Comparison of ENCODE assay signal across 8 cellular contexts in genomic region chr2:25376750-25377621, GRCh38. TPM values are rescaled to one million over a fixed set of nuclear protein-coding genes. Genes with fewer than 3 reads are reported as not detected.
DNase-seq lines count a peak whose midpoint lies in the region; ATAC-seq and TF ChIP-seq lines count a peak whose summit lies in the region.

No MANE protein-coding gene starts in this region.

- peaks cover 22% of the 10 kb centered on the region for H3K36me3 Mint-ChIP-seq in WTC11

- peaks cover 16% of the 10 kb centered on the region for H3K4me1 Mint-ChIP-seq in WTC11

- peak; percentile 97 for ATAC-seq in GM19025 (IDR thresholded peaks at IDR 0.05; ENCODE audit: low read depth, unreplicated experiment)
- peak; percentile 89 for ATAC-seq in HG03196 (IDR thresholded peaks at IDR 0.05; ENCODE audit: unreplicated experiment)
- peak; percentile 95 for ATAC-seq in WTC11

- peak overlapping the region; percentile 52 for H3K4me3 Mint-ChIP-seq in WTC11

- CTCF ChIA-PET in WTC11 (lab: Charles Lee): interaction anchor here (0.6 to 3.4 kb wide), 21 partner anchors 9 to 288 kb away, joined by 3 to 75 read pairs (median 5); partner anchors contain the start of gene DNMT3A

- H3K9me3 Mint-ChIP-seq in WTC11: peaks cover 16% of the 10 kb centered on the region

- peak overlapping the region; percentile 22 to 30 for H3K4me3 ChIP-seq in cardiac fibroblast (replicated peaks in 1 of 2; ENCODE audit: low read depth in 2 of 2, low read length in 2 of 2)

- peak overlapping the region; percentile 48; the same call in 1 of the 2 replicates for H3K27ac Mint-ChIP-seq in WTC11

- H3K27me3 Mint-ChIP-seq in WTC11 (ENCODE audit: low read depth): peaks cover 26% of the 10 kb centered on the region

- peak; percentile 96 for DNase-seq in AG20443 (ENCODE audit: low spot score)
- peak; percentile 96 for DNase-seq in NCI-H2227 (lab: John Stamatoyannopoulos, UW; ENCODE audit: unreplicated experiment)
- DNase-seq in WTC11 (ENCODE audit: low spot score): peak; percentile 92
- DNase-seq in cardiac fibroblast (ENCODE audit: low read depth in 2 of 2): peak; percentile 74 to 90
- DNase-seq in iris pigment epithelial cell (ENCODE audit: low read depth): peak; percentile 86
- DNase-seq in stimulated activated CD4-positive, alpha-beta T cell treated with anti-CD3 and anti-CD28 coated beads, Interleukin-12 subunit alpha, Interleukin-12 subunit beta, amount 100 ng/mL, for 48 hours (ENCODE audit: low read depth in 2 of 3, low spot score in 1 of 3): peak; percentile 88 to 91 (median 91)

- POLR2A ChIA-PET in WTC11 (lab: Charles Lee): interaction anchor here (0.6 kb wide), 3 partner anchors 37 to 336 kb away, joined by 3 to 10 read pairs (median 9); no protein-coding TSS in a partner anchor

- peak; percentile 91 for TF ChIP-seq CTCF in WTC11 (IDR thresholded peaks at IDR 0.05)
- peak; percentile 42 for TF ChIP-seq CTCF in cardiac fibroblast (IDR thresholded peaks at IDR 0.05; ENCODE audit: low read depth, low read length)

TF ChIP-seq in WTC11, 78 proteins besides CTCF, POLR2A, EP300 and RAD21 (continues in another document):
- TF ChIP-seq MAX (CRISPR knock-in tag; IDR thresholded peaks at IDR 0.05): peak; percentile 81
- peak; percentile 23; the same call in 1 of the 2 replicates for TF ChIP-seq ETV6 (CRISPR knock-in tag; IDR thresholded peaks at IDR 0.05)
- peak; percentile 67 for TF ChIP-seq GABPB1 (CRISPR knock-in tag; IDR thresholded peaks at IDR 0.05)
- no peak for TF ChIP-seq SMAD4 (CRISPR knock-in tag; IDR thresholded peaks at IDR 0.05)
- TF ChIP-seq, protein P1, sequence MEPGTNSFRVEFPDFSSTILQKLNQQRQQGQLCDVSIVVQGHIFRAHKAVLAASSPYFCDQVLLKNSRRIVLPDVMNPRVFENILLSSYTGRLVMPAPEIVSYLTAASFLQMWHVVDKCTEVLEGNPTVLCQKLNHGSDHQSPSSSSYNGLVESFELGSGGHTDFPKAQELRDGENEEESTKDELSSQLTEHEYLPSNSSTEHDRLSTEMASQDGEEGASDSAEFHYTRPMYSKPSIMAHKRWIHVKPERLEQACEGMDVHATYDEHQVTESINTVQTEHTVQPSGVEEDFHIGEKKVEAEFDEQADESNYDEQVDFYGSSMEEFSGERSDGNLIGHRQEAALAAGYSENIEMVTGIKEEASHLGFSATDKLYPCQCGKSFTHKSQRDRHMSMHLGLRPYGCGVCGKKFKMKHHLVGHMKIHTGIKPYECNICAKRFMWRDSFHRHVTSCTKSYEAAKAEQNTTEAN (CRISPR knock-in tag; IDR thresholded peaks at IDR 0.05): 0 out of 2 replicates have a peak, but pooled peaks have one; percentile 61
- TF ChIP-seq, protein P2, sequence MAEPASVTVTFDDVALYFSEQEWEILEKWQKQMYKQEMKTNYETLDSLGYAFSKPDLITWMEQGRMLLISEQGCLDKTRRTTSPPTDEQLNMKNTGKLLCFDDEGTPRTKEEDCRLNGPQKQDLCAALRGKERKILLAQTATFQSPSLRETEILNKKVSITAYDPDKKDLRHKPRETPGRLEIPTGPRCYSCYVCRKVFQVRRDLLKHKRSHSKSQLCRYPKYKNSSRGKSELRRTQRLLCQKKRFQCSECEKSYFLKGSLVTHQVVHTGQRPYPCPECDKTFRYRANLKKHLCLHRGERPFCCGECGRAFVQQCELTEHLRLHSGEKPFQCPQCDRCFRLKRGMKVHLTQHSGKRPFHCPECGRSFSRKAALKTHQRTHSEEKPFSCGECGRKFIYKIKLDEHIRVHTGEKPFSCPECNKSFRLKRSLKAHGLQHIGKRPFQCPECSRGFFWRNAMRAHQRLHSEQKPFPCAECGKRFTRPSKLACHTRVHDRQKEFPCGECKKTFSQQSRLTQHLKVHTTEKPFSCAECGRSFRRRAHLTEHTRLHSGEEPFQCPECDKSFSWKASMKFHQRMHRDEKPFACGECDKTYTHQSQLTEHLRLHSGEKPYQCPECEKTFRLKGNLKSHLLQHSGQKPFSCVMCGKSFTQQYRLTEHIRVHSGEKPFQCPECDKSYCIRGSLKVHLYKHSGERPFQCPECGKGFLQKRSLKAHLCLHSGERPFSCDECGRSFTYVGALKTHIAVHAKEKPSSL (CRISPR knock-in tag; conservative IDR thresholded peaks at IDR 0.05): no peak
- 0 out of 2 replicates have a peak, but pooled peaks have one; percentile 53 for TF ChIP-seq ARID4B (CRISPR knock-in tag; IDR thresholded peaks at IDR 0.05; ENCODE audit: borderline replicate concordance)
- TF ChIP-seq NR2C2 (CRISPR knock-in tag; IDR thresholded peaks at IDR 0.05): no peak
- no peak for TF ChIP-seq ELF4 (CRISPR knock-in tag; IDR thresholded peaks at IDR 0.05; ENCODE audit: low read depth)
- no peak for TF ChIP-seq NFATC4 (CRISPR knock-in tag; IDR thresholded peaks at IDR 0.05)
- TF ChIP-seq ZBTB21 (CRISPR knock-in tag; IDR thresholded peaks at IDR 0.05; ENCODE audit: borderline replicate concordance): peak; percentile 40; the same call in 1 of the 2 replicates
- TF ChIP-seq CREB1 (CRISPR knock-in tag; IDR thresholded peaks at IDR 0.05): no peak
- TF ChIP-seq MLX (CRISPR knock-in tag; IDR thresholded peaks at IDR 0.05): no peak
- TF ChIP-seq JUN (CRISPR knock-in tag; IDR thresholded peaks at IDR 0.05): no peak
- TF ChIP-seq USF2 (CRISPR knock-in tag; IDR thresholded peaks at IDR 0.05): peak; percentile 91
- TF ChIP-seq, protein P3, sequence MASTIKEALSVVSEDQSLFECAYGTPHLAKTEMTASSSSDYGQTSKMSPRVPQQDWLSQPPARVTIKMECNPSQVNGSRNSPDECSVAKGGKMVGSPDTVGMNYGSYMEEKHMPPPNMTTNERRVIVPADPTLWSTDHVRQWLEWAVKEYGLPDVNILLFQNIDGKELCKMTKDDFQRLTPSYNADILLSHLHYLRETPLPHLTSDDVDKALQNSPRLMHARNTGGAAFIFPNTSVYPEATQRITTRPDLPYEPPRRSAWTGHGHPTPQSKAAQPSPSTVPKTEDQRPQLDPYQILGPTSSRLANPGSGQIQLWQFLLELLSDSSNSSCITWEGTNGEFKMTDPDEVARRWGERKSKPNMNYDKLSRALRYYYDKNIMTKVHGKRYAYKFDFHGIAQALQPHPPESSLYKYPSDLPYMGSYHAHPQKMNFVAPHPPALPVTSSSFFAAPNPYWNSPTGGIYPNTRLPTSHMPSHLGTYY (CRISPR knock-in tag; IDR thresholded peaks at IDR 0.05): no peak
- TF ChIP-seq ESRRA (CRISPR knock-in tag; IDR thresholded peaks at IDR 0.05; ENCODE audit: borderline replicate concordance): no peak
- TF ChIP-seq MYBL2 (CRISPR knock-in tag; IDR thresholded peaks at IDR 0.05): 0 out of 2 replicates have a peak, but pooled peaks have one; percentile 61
- TF ChIP-seq JAZF1 (CRISPR knock-in tag; IDR thresholded peaks at IDR 0.05): no peak
- TF ChIP-seq MXD4 (CRISPR knock-in tag; IDR thresholded peaks at IDR 0.05; ENCODE audit: borderline replicate concordance): no peak
- no peak for TF ChIP-seq NR1H2 (CRISPR knock-in tag; IDR thresholded peaks at IDR 0.05)

RNA-seq across cellular contexts. Expression of gene DNMT3A, which starts 35.3 kb away (rescaled TPM):
- 154 to 162 TPM (median 154 TPM) in 3 replicates for total RNA-seq in WTC11 (2021)

Comparison
In these comparisons a context has a peak if more than half of its experiments do, and no peak if none do; other contexts are left out.
1. Peak in every context shown above with its lines: DNase-seq, ATAC-seq and H3K4me3 ChIP-seq.